ENCODE assay signal across 24 cellular contexts in the genomic region with DNA sequence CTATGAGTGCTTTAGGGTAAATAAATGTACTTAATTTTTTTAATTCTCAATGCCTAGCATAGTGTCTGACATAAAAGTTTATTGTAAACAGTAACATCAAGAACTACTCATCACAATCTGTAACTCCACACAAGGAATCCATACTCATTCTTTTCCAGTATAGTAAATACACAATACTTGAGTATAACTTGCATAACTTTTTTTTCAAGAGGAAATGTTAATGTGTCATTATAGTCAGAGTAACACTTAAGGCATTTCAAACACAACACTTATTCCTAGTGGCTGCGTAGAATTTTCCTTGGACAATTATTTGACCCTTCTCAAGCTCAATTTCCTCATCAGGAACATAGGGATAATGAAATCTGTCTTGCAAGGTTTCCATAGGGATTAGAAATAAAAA.
"Had no signal": no experiment of that assay in that cellular context is flagged by ENCODE, and none has a peak within 500 bp of the region (broad histone marks: within the 10 kb centered on the region; RNA-seq: fewer than 3 reads in every experiment).

No MANE protein-coding gene starts in this region.

- H3K4me1 ChIP-seq: esophagus muscularis mucosa, heart right ventricle, left ventricle myocardium inferior, right atrium auricular region, thyroid gland, upper lobe of right lung had no signal

- H3K27ac Mint-ChIP-seq: activated CD4-positive, alpha-beta memory T cell treated with anti-CD3 and anti-CD28 coated beads, Interleukin-2, amount 10 ng/mL, durations not matched to agents 7 days and 5 days; activated CD4-positive, alpha-beta T cell treated with anti-CD3 and anti-CD28 coated beads, Interleukin-2, amount 10 ng/mL, durations not matched to agents 24 days and 14 days; activated naive CD4-positive, alpha-beta T cell treated with anti-CD3 and anti-CD28 coated beads, Interleukin-2, amount 50 U/mL, for 24 hours; brain; effector memory CD8-positive, alpha-beta T cell; mesothelial cell of epicardium; naive thymus-derived CD8-positive, alpha-beta T cell; progenitor cell of endocrine pancreas had no signal

- DNase-seq: activated CD4-positive, alpha-beta memory T cell treated with anti-CD3 and anti-CD28 coated beads, Interleukin-2, amount 10 ng/mL, durations not matched to agents 7 days and 5 days; activated CD4-positive, alpha-beta T cell treated with anti-CD3 and anti-CD28 coated beads, Interleukin-2, amount 10 ng/mL, durations not matched to agents 24 days and 14 days; activated gamma-delta T cell treated with Interleukin-2 at 50 U/mL for 16 hours; activated T-cell treated with anti-CD3 and anti-CD28 coated beads for 4 hours; anterior cingulate cortex; caudate nucleus; dorsolateral prefrontal cortex; effector memory CD8-positive, alpha-beta T cell; heart right ventricle; kidney glomerular epithelial cell; left ventricle myocardium inferior; naive thymus-derived CD8-positive, alpha-beta T cell; stimulated activated CD4-positive, alpha-beta T cell treated with anti-CD3 and anti-CD28 coated beads, Interleukin-4, amount 100 ng/mL, for 4 hours; stimulated activated naive CD8-positive, alpha-beta T cell treated with anti-CD3 and anti-CD28 coated beads, Interleukin-15, Interleukin-2, amounts not matched to agents 100 U/mL and 50 U/mL, for 24 hours; thyroid gland; upper lobe of right lung had no signal

- H3K9me3 ChIP-seq: esophagus muscularis mucosa, heart right ventricle, left ventricle myocardium inferior, right atrium auricular region, thyroid gland, upper lobe of right lung had no signal

- ATAC-seq: activated CD4-positive, CD25-positive, alpha-beta regulatory T cell treated with anti-CD3 and anti-CD28 coated beads, Interleukin-2, amount 50 U/mL, for 24 hours; effector memory CD8-positive, alpha-beta T cell; heart right ventricle; naive thymus-derived CD8-positive, alpha-beta T cell; stimulated activated naive CD8-positive, alpha-beta T cell treated with anti-CD3 and anti-CD28 coated beads, Interleukin-15, Interleukin-2, amounts not matched to agents 100 U/mL and 50 U/mL, for 24 hours; upper lobe of right lung had no signal

- H3K27ac ChIP-seq: dorsolateral prefrontal cortex, esophagus muscularis mucosa, heart right ventricle, left ventricle myocardium inferior, right atrium auricular region, thyroid gland, upper lobe of right lung, VCaP had no signal

- H3K27me3 Mint-ChIP-seq: activated CD4-positive, alpha-beta memory T cell treated with anti-CD3 and anti-CD28 coated beads, Interleukin-2, amount 10 ng/mL, durations not matched to agents 7 days and 5 days; activated CD4-positive, alpha-beta T cell treated with anti-CD3 and anti-CD28 coated beads, Interleukin-2, amount 10 ng/mL, durations not matched to agents 24 days and 14 days; activated naive CD4-positive, alpha-beta T cell treated with anti-CD3 and anti-CD28 coated beads, Interleukin-2, amount 50 U/mL, for 24 hours; effector memory CD8-positive, alpha-beta T cell; naive thymus-derived CD8-positive, alpha-beta T cell; progenitor cell of endocrine pancreas had no signal

- H3K4me1 Mint-ChIP-seq: activated CD4-positive, alpha-beta memory T cell treated with anti-CD3 and anti-CD28 coated beads, Interleukin-2, amount 10 ng/mL, durations not matched to agents 7 days and 5 days; activated CD4-positive, alpha-beta T cell treated with anti-CD3 and anti-CD28 coated beads, Interleukin-2, amount 10 ng/mL, durations not matched to agents 24 days and 14 days; activated naive CD4-positive, alpha-beta T cell treated with anti-CD3 and anti-CD28 coated beads, Interleukin-2, amount 50 U/mL, for 24 hours; mesothelial cell of epicardium had no signal

- H3K36me3 Mint-ChIP-seq: activated naive CD4-positive, alpha-beta T cell treated with anti-CD3 and anti-CD28 coated beads, Interleukin-2, amount 50 U/mL, for 24 hours; brain; mesothelial cell of epicardium had no signal

- H3K4me3 Mint-ChIP-seq: activated CD4-positive, alpha-beta memory T cell treated with anti-CD3 and anti-CD28 coated beads, Interleukin-2, amount 10 ng/mL, durations not matched to agents 7 days and 5 days; activated CD4-positive, alpha-beta T cell treated with anti-CD3 and anti-CD28 coated beads, Interleukin-2, amount 10 ng/mL, durations not matched to agents 24 days and 14 days; activated naive CD4-positive, alpha-beta T cell treated with anti-CD3 and anti-CD28 coated beads, Interleukin-2, amount 50 U/mL, for 24 hours; brain; effector memory CD8-positive, alpha-beta T cell; mesothelial cell of epicardium; naive thymus-derived CD8-positive, alpha-beta T cell had no signal

- H3K36me3 ChIP-seq: esophagus muscularis mucosa, heart right ventricle, left ventricle myocardium inferior, right atrium auricular region, thyroid gland, upper lobe of right lung had no signal

- H3K27me3 ChIP-seq: dorsolateral prefrontal cortex, esophagus muscularis mucosa, heart right ventricle, right atrium auricular region, thyroid gland, upper lobe of right lung had no signal

- H3K9me3 Mint-ChIP-seq: activated naive CD4-positive, alpha-beta T cell treated with anti-CD3 and anti-CD28 coated beads, Interleukin-2, amount 50 U/mL, for 24 hours; mesothelial cell of epicardium had no signal

- H3K4me3 ChIP-seq: dorsolateral prefrontal cortex, esophagus muscularis mucosa, heart right ventricle, left ventricle myocardium inferior, right atrium auricular region, thyroid gland, upper lobe of right lung had no signal
